ENCODE assay signal across 8 cellular contexts in genomic region chr9:95157491-95158151, GRCh38.
A peak's percentile ranks its signal among the peaks of the same experiment; 100 is the strongest.
DNase-seq lines count a peak whose midpoint lies in the region; ATAC-seq and TF ChIP-seq lines count a peak whose summit lies in the region.

No MANE protein-coding gene starts in this region.

- H3K9me3 Mint-ChIP-seq in natural killer cell treated with Interleukin-12 subunit alpha and Interleukin-12 subunit beta and Interleukin-15 and Interleukin-18, amount 100 ng/mL, for 72 hours = no peaks in the 10 kb centered on the region
- H3K9me3 Mint-ChIP-seq in nephron progenitor cell = peaks cover 12% of the 10 kb centered on the region
- H3K9me3 Mint-ChIP-seq in activated T-cell treated with anti-CD3 and anti-CD28 coated beads, Interleukin-2, amount 50 U/mL, for 24 hours = no peaks in the 10 kb centered on the region

- peak overlapping the region in 1 of 2 donors; percentile 30 for H3K27ac ChIP-seq in right atrium auricular region

- no peak for TF ChIP-seq CTCF in right atrium auricular region (IDR thresholded peaks at IDR 0.05)
- TF ChIP-seq CTCF in nephron progenitor cell (IDR thresholded peaks at IDR 0.05) = no peak

- H3K27me3 ChIP-seq in right atrium auricular region = no peaks in the 10 kb centered on the region

- no peaks in the 10 kb centered on the region for H3K36me3 ChIP-seq in right atrium auricular region

- H3K4me3 ChIP-seq in right atrium auricular region = no peak overlapping the region

- H3K27me3 Mint-ChIP-seq in natural killer cell treated with Interleukin-12 subunit alpha and Interleukin-12 subunit beta and Interleukin-15 and Interleukin-18, amount 100 ng/mL, for 72 hours = no peaks in the 10 kb centered on the region
- H3K27me3 Mint-ChIP-seq in nephron progenitor cell (ENCODE audit: low read depth, poor library complexity) = no peaks in the 10 kb centered on the region
- H3K27me3 Mint-ChIP-seq in activated T-cell treated with anti-CD3 and anti-CD28 coated beads, Interleukin-2, amount 50 U/mL, for 24 hours = no peaks in the 10 kb centered on the region

- no peak overlapping the region for H3K4me3 Mint-ChIP-seq in natural killer cell treated with Interleukin-12 subunit alpha and Interleukin-12 subunit beta and Interleukin-15 and Interleukin-18, amount 100 ng/mL, for 72 hours
- no peak overlapping the region for H3K4me3 Mint-ChIP-seq in nephron progenitor cell
- no peak overlapping the region for H3K4me3 Mint-ChIP-seq in activated T-cell treated with anti-CD3 and anti-CD28 coated beads, Interleukin-2, amount 50 U/mL, for 24 hours

- no peaks in the 10 kb centered on the region for H3K36me3 Mint-ChIP-seq in natural killer cell treated with Interleukin-12 subunit alpha and Interleukin-12 subunit beta and Interleukin-15 and Interleukin-18, amount 100 ng/mL, for 72 hours
- H3K36me3 Mint-ChIP-seq in nephron progenitor cell (ENCODE audit: low read depth) = peaks cover 35% of the 10 kb centered on the region
- H3K36me3 Mint-ChIP-seq in activated T-cell treated with anti-CD3 and anti-CD28 coated beads, Interleukin-2, amount 50 U/mL, for 24 hours (ENCODE audit: low read depth) = peaks cover 15% of the 10 kb centered on the region

- H3K27ac Mint-ChIP-seq in natural killer cell treated with Interleukin-12 subunit alpha and Interleukin-12 subunit beta and Interleukin-15 and Interleukin-18, amount 100 ng/mL, for 72 hours = no peak overlapping the region
- H3K27ac Mint-ChIP-seq in nephron progenitor cell = no peak overlapping the region
- H3K27ac Mint-ChIP-seq in activated T-cell treated with anti-CD3 and anti-CD28 coated beads, Interleukin-2, amount 50 U/mL, for 24 hours = no peak overlapping the region

- DNase-seq in OCI-M1 (lab: John Stamatoyannopoulos, UW) (peak; percentile 82), right atrium auricular region (ENCODE audit: low spot score) (peak; percentile 78), nephron progenitor cell (no peak), anterior cingulate cortex (lab: John Stamatoyannopoulos, UW) (no peak)
- DNase-seq in natural killer cell treated with Interleukin-12 subunit alpha and Interleukin-12 subunit beta and Interleukin-15 and Interleukin-18, amount 100 ng/mL, for 72 hours (ENCODE audit: low spot score) = no peak
- no peak for DNase-seq in activated T-cell treated with anti-CD3 and anti-CD28 coated beads, Interleukin-2, amount 50 U/mL, for 24 hours

- H3K4me1 Mint-ChIP-seq in natural killer cell treated with Interleukin-12 subunit alpha and Interleukin-12 subunit beta and Interleukin-15 and Interleukin-18, amount 100 ng/mL, for 72 hours (ENCODE audit: low read depth in 2 of 2) = peaks cover 0 to 4% of the 10 kb centered on the region in 2 donors
- H3K4me1 Mint-ChIP-seq in nephron progenitor cell = peaks cover 10% of the 10 kb centered on the region
- peaks cover 7% of the 10 kb centered on the region for H3K4me1 Mint-ChIP-seq in activated T-cell treated with anti-CD3 and anti-CD28 coated beads, Interleukin-2, amount 50 U/mL, for 24 hours (ENCODE audit: low read depth)

- H3K4me1 ChIP-seq in right atrium auricular region = peaks cover 0 to 12% of the 10 kb centered on the region in 2 donors

- ATAC-seq in GM18502 (IDR thresholded peaks at IDR 0.05; ENCODE audit: poor library complexity, unreplicated experiment) (peak; percentile 88), HG02870 (IDR thresholded peaks at IDR 0.05; ENCODE audit: unreplicated experiment) (peak; percentile 90)
- ATAC-seq in natural killer cell treated with Interleukin-12 subunit alpha and Interleukin-12 subunit beta and Interleukin-15 and Interleukin-18, amount 100 ng/mL, for 72 hours = no peak

- H3K9me3 ChIP-seq in right atrium auricular region = no peaks in the 10 kb centered on the region

Comparison
In these comparisons a context has a peak if more than half of its experiments do, and no peak if none do; other contexts are left out.
1. ATAC-seq: peak in GM18502 (single experiment) and HG02870 (single experiment); none in natural killer cell treated with Interleukin-12 subunit alpha and Interleukin-12 subunit beta and Interleukin-15 and Interleukin-18, amount 100 ng/mL, for 72 hours (0 of 2).
2. DNase-seq: peak in OCI-M1 (single experiment) and right atrium auricular region (single experiment); none in natural killer cell treated with Interleukin-12 subunit alpha and Interleukin-12 subunit beta and Interleukin-15 and Interleukin-18, amount 100 ng/mL, for 72 hours (single experiment), nephron progenitor cell (single experiment), activated T-cell treated with anti-CD3 and anti-CD28 coated beads, Interleukin-2, amount 50 U/mL, for 24 hours (single experiment) and anterior cingulate cortex (0 of 58).